ENCODE assay signal across 1 cellular context in the genomic region with DNA sequence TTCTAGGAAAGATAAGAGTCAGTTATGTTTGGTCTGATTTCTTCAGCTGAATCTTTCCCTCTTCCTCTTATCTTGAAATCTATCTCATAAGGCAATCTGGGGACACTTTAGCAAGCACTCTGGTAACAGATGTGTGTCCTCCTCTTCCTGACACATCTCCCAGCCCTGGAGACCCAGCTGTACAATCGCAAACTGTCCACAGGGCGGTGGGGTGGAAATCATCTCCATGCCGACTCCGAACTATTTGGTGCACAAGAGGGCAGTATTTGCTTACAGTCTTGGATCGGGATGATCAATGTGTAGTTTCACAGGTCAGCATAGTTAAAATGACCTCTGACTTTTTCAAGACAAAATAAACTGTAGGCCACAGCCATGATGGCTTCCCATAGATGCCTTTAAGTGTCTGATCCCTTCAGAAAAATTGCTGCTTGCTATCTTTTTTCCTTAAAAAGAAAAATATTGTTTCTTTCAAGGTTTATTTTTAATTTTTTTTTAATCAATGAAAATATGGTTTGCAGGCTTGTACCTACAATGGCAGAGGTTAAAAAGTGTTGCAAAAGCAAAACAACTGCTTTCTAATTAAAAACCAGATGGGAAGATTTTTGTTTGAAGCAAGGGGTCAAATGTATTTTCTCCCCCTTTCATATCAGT.
TF ChIP-seq lines count a peak whose summit lies in the region.

No MANE protein-coding gene starts in this region.

TF ChIP-seq in HepG2, 621 proteins besides CTCF, POLR2A, EP300 and RAD21 (continues in another document):
- TF ChIP-seq, protein P1, sequence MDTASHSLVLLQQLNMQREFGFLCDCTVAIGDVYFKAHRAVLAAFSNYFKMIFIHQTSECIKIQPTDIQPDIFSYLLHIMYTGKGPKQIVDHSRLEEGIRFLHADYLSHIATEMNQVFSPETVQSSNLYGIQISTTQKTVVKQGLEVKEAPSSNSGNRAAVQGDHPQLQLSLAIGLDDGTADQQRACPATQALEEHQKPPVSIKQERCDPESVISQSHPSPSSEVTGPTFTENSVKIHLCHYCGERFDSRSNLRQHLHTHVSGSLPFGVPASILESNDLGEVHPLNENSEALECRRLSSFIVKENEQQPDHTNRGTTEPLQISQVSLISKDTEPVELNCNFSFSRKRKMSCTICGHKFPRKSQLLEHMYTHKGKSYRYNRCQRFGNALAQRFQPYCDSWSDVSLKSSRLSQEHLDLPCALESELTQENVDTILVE (CRISPR knock-in tag; IDR thresholded peaks at IDR 0.05): peak; percentile 31; the same call in 1 of the 2 replicates
- TF ChIP-seq, protein P2, sequence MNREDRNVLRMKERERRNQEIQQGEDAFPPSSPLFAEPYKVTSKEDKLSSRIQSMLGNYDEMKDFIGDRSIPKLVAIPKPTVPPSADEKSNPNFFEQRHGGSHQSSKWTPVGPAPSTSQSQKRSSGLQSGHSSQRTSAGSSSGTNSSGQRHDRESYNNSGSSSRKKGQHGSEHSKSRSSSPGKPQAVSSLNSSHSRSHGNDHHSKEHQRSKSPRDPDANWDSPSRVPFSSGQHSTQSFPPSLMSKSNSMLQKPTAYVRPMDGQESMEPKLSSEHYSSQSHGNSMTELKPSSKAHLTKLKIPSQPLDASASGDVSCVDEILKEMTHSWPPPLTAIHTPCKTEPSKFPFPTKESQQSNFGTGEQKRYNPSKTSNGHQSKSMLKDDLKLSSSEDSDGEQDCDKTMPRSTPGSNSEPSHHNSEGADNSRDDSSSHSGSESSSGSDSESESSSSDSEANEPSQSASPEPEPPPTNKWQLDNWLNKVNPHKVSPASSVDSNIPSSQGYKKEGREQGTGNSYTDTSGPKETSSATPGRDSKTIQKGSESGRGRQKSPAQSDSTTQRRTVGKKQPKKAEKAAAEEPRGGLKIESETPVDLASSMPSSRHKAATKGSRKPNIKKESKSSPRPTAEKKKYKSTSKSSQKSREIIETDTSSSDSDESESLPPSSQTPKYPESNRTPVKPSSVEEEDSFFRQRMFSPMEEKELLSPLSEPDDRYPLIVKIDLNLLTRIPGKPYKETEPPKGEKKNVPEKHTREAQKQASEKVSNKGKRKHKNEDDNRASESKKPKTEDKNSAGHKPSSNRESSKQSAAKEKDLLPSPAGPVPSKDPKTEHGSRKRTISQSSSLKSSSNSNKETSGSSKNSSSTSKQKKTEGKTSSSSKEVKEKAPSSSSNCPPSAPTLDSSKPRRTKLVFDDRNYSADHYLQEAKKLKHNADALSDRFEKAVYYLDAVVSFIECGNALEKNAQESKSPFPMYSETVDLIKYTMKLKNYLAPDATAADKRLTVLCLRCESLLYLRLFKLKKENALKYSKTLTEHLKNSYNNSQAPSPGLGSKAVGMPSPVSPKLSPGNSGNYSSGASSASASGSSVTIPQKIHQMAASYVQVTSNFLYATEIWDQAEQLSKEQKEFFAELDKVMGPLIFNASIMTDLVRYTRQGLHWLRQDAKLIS (CRISPR knock-in tag; IDR thresholded peaks at IDR 0.05): no peak
- peak; percentile 91 for TF ChIP-seq BCL6 (CRISPR knock-in tag; IDR thresholded peaks at IDR 0.05)
- TF ChIP-seq, protein P3, sequence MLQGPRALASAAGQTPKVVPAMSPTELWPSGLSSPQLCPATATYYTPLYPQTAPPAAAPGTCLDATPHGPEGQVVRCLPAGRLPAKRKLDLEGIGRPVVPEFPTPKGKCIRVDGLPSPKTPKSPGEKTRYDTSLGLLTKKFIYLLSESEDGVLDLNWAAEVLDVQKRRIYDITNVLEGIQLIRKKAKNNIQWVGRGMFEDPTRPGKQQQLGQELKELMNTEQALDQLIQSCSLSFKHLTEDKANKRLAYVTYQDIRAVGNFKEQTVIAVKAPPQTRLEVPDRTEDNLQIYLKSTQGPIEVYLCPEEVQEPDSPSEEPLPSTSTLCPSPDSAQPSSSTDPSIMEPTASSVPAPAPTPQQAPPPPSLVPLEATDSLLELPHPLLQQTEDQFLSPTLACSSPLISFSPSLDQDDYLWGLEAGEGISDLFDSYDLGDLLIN (CRISPR knock-in tag; IDR thresholded peaks at IDR 0.05; ENCODE audit: borderline replicate concordance): no peak
- no peak for TF ChIP-seq SP5 (CRISPR knock-in tag; IDR thresholded peaks at IDR 0.05; ENCODE audit: borderline replicate concordance, low read depth)
- no peak for TF ChIP-seq ZNF382 (CRISPR knock-in tag; IDR thresholded peaks at IDR 0.05; ENCODE audit: borderline replicate concordance)
- TF ChIP-seq, protein P4, sequence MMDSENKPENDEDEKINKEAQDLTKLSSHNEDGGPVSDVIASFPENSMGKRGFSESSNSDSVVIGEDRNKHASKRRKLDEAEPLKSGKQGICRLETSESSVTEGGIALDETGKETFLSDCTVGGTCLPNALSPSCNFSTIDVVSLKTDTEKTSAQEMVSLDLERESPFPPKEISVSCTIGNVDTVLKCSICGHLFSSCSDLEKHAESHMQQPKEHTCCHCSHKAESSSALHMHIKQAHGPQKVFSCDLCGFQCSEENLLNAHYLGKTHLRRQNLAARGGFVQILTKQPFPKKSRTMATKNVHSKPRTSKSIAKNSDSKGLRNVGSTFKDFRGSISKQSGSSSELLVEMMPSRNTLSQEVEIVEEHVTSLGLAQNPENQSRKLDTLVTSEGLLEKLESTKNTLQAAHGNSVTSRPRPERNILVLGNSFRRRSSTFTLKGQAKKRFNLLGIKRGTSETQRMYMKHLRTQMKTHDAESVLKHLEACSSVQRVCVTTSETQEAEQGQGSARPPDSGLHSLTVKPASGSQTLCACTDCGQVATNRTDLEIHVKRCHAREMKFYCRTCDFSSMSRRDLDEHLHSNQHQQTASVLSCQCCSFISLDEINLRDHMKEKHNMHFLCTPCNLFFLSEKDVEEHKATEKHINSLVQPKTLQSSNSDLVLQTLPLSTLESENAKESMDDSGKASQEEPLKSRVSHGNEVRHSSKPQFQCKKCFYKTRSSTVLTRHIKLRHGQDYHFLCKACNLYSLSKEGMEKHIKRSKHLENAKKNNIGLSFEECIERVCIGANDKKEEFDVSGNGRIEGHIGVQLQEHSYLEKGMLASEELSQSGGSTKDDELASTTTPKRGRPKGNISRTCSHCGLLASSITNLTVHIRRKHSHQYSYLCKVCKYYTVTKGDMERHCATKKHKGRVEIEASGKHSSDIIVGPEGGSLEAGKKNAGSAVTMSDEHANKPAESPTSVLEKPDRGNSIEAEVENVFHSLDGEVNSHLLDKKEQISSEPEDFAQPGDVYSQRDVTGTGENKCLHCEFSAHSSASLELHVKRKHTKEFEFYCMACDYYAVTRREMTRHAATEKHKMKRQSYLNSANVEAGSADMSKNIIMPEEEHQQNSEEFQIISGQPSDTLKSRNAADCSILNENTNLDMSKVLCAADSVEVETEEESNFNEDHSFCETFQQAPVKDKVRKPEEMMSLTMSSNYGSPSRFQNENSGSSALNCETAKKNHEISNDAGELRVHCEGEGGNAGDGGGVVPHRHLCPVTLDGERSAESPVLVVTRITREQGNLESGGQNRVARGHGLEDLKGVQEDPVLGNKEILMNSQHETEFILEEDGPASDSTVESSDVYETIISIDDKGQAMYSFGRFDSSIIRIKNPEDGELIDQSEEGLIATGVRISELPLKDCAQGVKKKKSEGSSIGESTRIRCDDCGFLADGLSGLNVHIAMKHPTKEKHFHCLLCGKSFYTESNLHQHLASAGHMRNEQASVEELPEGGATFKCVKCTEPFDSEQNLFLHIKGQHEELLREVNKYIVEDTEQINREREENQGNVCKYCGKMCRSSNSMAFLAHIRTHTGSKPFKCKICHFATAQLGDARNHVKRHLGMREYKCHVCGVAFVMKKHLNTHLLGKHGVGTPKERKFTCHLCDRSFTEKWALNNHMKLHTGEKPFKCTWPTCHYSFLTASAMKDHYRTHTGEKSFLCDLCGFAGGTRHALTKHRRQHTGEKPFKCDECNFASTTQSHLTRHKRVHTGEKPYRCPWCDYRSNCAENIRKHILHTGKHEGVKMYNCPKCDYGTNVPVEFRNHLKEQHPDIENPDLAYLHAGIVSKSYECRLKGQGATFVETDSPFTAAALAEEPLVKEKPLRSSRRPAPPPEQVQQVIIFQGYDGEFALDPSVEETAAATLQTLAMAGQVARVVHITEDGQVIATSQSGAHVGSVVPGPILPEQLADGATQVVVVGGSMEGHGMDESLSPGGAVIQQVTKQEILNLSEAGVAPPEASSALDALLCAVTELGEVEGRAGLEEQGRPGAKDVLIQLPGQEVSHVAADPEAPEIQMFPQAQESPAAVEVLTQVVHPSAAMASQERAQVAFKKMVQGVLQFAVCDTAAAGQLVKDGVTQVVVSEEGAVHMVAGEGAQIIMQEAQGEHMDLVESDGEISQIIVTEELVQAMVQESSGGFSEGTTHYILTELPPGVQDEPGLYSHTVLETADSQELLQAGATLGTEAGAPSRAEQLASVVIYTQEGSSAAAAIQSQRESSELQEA (CRISPR knock-in tag; IDR thresholded peaks at IDR 0.05; ENCODE audit: not compliant biosample characterization): no peak
- peak; percentile 41; the same call in 1 of the 2 replicates for TF ChIP-seq RXRA (CRISPR knock-in tag; IDR thresholded peaks at IDR 0.05)
- peak in 1 of 2 experiments; percentile 78; a peak in 2 of 4 replicates for TF ChIP-seq KLF16 (CRISPR knock-in tag; IDR thresholded peaks at IDR 0.05)
- TF ChIP-seq REL (CRISPR knock-in tag; conservative IDR thresholded peaks at IDR 0.05): no peak
- TF ChIP-seq, protein P5, sequence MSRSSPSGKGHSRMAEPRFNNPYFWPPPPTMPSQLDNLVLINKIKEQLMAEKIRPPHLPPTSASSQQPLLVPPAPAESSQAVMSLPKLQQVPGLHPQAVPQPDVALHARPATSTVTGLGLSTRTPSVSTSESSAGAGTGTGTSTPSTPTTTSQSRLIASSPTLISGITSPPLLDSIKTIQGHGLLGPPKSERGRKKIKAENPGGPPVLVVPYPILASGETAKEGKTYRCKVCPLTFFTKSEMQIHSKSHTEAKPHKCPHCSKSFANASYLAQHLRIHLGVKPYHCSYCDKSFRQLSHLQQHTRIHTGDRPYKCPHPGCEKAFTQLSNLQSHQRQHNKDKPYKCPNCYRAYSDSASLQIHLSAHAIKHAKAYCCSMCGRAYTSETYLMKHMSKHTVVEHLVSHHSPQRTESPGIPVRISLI (CRISPR knock-in tag; IDR thresholded peaks at IDR 0.05; ENCODE audit: borderline replicate concordance): 0 out of 2 replicates have a peak, but pooled peaks have one; percentile 26
- TF ChIP-seq, protein P6, sequence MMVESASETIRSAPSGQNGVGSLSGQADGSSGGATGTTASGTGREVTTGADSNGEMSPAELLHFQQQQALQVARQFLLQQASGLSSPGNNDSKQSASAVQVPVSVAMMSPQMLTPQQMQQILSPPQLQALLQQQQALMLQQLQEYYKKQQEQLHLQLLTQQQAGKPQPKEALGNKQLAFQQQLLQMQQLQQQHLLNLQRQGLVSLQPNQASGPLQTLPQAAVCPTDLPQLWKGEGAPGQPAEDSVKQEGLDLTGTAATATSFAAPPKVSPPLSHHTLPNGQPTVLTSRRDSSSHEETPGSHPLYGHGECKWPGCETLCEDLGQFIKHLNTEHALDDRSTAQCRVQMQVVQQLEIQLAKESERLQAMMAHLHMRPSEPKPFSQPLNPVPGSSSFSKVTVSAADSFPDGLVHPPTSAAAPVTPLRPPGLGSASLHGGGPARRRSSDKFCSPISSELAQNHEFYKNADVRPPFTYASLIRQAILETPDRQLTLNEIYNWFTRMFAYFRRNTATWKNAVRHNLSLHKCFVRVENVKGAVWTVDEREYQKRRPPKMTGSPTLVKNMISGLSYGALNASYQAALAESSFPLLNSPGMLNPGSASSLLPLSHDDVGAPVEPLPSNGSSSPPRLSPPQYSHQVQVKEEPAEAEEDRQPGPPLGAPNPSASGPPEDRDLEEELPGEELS (CRISPR knock-in tag; IDR thresholded peaks at IDR 0.05): peak; percentile 53; the same call in 1 of the 2 replicates
- TF ChIP-seq CBFB (CRISPR knock-in tag; IDR thresholded peaks at IDR 0.05): no peak
- peak; percentile 66; the same call in 1 of the 2 replicates for TF ChIP-seq ZNF3 (CRISPR knock-in tag; IDR thresholded peaks at IDR 0.05)
- no peak for TF ChIP-seq ZNF20 (CRISPR knock-in tag; IDR thresholded peaks at IDR 0.05)
- TF ChIP-seq, protein P7, sequence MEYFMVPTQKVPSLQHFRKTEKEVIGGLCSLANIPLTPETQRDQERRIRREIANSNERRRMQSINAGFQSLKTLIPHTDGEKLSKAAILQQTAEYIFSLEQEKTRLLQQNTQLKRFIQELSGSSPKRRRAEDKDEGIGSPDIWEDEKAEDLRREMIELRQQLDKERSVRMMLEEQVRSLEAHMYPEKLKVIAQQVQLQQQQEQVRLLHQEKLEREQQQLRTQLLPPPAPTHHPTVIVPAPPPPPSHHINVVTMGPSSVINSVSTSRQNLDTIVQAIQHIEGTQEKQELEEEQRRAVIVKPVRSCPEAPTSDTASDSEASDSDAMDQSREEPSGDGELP (IDR thresholded peaks at IDR 0.05; ENCODE audit: borderline replicate concordance, low read depth): peak; percentile 76; the same call in 1 of the 2 replicates
- TF ChIP-seq, protein P8, sequence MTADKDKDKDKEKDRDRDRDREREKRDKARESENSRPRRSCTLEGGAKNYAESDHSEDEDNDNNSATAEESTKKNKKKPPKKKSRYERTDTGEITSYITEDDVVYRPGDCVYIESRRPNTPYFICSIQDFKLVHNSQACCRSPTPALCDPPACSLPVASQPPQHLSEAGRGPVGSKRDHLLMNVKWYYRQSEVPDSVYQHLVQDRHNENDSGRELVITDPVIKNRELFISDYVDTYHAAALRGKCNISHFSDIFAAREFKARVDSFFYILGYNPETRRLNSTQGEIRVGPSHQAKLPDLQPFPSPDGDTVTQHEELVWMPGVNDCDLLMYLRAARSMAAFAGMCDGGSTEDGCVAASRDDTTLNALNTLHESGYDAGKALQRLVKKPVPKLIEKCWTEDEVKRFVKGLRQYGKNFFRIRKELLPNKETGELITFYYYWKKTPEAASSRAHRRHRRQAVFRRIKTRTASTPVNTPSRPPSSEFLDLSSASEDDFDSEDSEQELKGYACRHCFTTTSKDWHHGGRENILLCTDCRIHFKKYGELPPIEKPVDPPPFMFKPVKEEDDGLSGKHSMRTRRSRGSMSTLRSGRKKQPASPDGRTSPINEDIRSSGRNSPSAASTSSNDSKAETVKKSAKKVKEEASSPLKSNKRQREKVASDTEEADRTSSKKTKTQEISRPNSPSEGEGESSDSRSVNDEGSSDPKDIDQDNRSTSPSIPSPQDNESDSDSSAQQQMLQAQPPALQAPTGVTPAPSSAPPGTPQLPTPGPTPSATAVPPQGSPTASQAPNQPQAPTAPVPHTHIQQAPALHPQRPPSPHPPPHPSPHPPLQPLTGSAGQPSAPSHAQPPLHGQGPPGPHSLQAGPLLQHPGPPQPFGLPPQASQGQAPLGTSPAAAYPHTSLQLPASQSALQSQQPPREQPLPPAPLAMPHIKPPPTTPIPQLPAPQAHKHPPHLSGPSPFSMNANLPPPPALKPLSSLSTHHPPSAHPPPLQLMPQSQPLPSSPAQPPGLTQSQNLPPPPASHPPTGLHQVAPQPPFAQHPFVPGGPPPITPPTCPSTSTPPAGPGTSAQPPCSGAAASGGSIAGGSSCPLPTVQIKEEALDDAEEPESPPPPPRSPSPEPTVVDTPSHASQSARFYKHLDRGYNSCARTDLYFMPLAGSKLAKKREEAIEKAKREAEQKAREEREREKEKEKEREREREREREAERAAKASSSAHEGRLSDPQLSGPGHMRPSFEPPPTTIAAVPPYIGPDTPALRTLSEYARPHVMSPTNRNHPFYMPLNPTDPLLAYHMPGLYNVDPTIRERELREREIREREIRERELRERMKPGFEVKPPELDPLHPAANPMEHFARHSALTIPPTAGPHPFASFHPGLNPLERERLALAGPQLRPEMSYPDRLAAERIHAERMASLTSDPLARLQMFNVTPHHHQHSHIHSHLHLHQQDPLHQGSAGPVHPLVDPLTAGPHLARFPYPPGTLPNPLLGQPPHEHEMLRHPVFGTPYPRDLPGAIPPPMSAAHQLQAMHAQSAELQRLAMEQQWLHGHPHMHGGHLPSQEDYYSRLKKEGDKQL (CRISPR knock-in tag; IDR thresholded peaks at IDR 0.05; ENCODE audit: low read depth): 0 out of 2 replicates have a peak, but pooled peaks have one; percentile 21
- TF ChIP-seq LCORL (IDR thresholded peaks at IDR 0.05): no peak
- peak; percentile 71; the same call in 1 of the 2 replicates for TF ChIP-seq LCORL (CRISPR knock-in tag; IDR thresholded peaks at IDR 0.05)
